Comparison of ENCODE assay signal across 10 cellular contexts in the genomic region with DNA sequence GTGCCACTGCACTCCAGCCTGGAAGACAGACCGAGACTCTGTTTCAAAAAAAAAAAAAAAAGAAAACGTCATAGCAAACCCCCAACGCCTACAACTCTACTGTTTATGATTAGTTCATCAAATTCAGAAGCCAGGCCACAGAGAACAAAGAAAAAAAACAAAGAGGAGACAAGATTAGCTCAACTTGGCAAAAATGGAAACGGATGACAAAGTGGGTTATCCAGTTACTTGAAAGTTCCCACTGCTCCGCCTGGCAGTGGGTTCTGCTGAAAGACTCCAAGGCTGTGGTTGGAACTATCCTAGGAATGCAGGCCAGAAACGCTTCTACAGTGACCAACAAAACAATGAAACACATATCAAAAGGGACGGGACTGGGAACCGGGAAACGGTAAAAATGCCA. TPM values are rescaled to one million over a fixed set of nuclear protein-coding genes. Genes with fewer than 3 reads are reported as not detected.
A peak's percentile ranks its signal among the peaks of the same experiment; 100 is the strongest.
DNase-seq lines count a peak whose midpoint lies in the region; ATAC-seq, FAIRE-seq and TF ChIP-seq lines count a peak whose summit lies in the region.
"Had no signal": no experiment of that assay in that cellular context is flagged by ENCODE, and none has a peak within 500 bp of the region (broad histone marks: within the 10 kb centered on the region; RNA-seq: fewer than 3 reads in every experiment).

No MANE protein-coding gene starts in this region.

- DNase-seq in HS-27A (ENCODE audit: low read depth) (peak; percentile 64), astrocyte of the hippocampus (ENCODE audit: low read depth, low spot score) (peak; percentile 98), islet precursor cell (peak; percentile 96), frontal cortex (ENCODE audit: low spot score in 2 of 2) (no peak), type B pancreatic cell (ENCODE audit: extremely low spot score, unreplicated experiment) (no peak)
- DNase-seq: activated naive CD8-positive, alpha-beta T cell treated with anti-CD3 and anti-CD28 coated beads, Interleukin-2, amount 50 U/mL, for 24 hours; NCI-H774 had no signal

- H3K4me1 ChIP-seq in stomach smooth muscle (ENCODE audit: control insufficient read depth, insufficient read depth, low read length) = peaks cover 16% of the 10 kb centered on the region

- no peaks in the 10 kb centered on the region for H3K27me3 ChIP-seq in stomach smooth muscle (ENCODE audit: control insufficient read depth in 1 of 2, insufficient read depth in 2 of 2, low read length in 2 of 2)

- H3K9me3 Mint-ChIP-seq in type B pancreatic cell = peaks cover 1% of the 10 kb centered on the region
- H3K9me3 Mint-ChIP-seq: activated naive CD8-positive, alpha-beta T cell treated with anti-CD3 and anti-CD28 coated beads, Interleukin-2, amount 50 U/mL, for 24 hours had no signal

- no peaks in the 10 kb centered on the region for H3K9me3 ChIP-seq in stomach smooth muscle (ENCODE audit: control insufficient read depth in 2 of 2, low read length in 2 of 2)

- no peak for FAIRE-seq in frontal cortex (lab: Jason Lieb, UNC)
- FAIRE-seq: GM12891 had no signal

- H3K36me3 Mint-ChIP-seq in type B pancreatic cell = peaks cover 13% of the 10 kb centered on the region

- H3K9ac ChIP-seq in stomach smooth muscle (ENCODE audit: low read length in 2 of 2) = no peak overlapping the region

- no peaks in the 10 kb centered on the region for H3K36me3 ChIP-seq in stomach smooth muscle (ENCODE audit: control insufficient read depth in 2 of 2, insufficient read depth in 2 of 2, low read length in 2 of 2)

- no peak for ATAC-seq in HG02571 (IDR thresholded peaks at IDR 0.05; ENCODE audit: unreplicated experiment)
- ATAC-seq: activated naive CD8-positive, alpha-beta T cell treated with anti-CD3 and anti-CD28 coated beads, Interleukin-2, amount 50 U/mL, for 24 hours had no signal

- H3K4me3 ChIP-seq in stomach smooth muscle (ENCODE audit: low read length in 2 of 2) = no peak overlapping the region

- TF ChIP-seq CTCF in type B pancreatic cell (conservative IDR thresholded peaks at IDR 0.05) = no peak

- H3K27ac Mint-ChIP-seq in type B pancreatic cell = no peak overlapping the region
- H3K27ac Mint-ChIP-seq: activated naive CD8-positive, alpha-beta T cell treated with anti-CD3 and anti-CD28 coated beads, Interleukin-2, amount 50 U/mL, for 24 hours had no signal

- H3K27ac ChIP-seq in stomach smooth muscle (ENCODE audit: low read length) = peak overlapping the region; percentile 53

- no peak overlapping the region for H3K4me3 Mint-ChIP-seq in type B pancreatic cell
- H3K4me3 Mint-ChIP-seq: activated naive CD8-positive, alpha-beta T cell treated with anti-CD3 and anti-CD28 coated beads, Interleukin-2, amount 50 U/mL, for 24 hours had no signal

- H3K4me1 Mint-ChIP-seq in type B pancreatic cell (ENCODE audit: unreplicated experiment) = peaks cover 4% of the 10 kb centered on the region
- H3K4me1 Mint-ChIP-seq: activated naive CD8-positive, alpha-beta T cell treated with anti-CD3 and anti-CD28 coated beads, Interleukin-2, amount 50 U/mL, for 24 hours had no signal

- no peaks in the 10 kb centered on the region for H3K27me3 Mint-ChIP-seq in type B pancreatic cell

RNA-seq across cellular contexts. Expression of a gene that starts 53.1 kb away (rescaled TPM):
- total RNA-seq in frontal cortex = 23.2 TPM
- 17.7 and 21.3 TPM in 2 replicates for total RNA-seq in type B pancreatic cell (ENCODE audit: low replicate concordance)

RNA-seq across cellular contexts. Expression of a gene that starts 53.2 kb away (rescaled TPM):
- total RNA-seq in frontal cortex = 81.5 TPM
- 83.1 and 99.4 TPM in 2 replicates for total RNA-seq in type B pancreatic cell (ENCODE audit: low replicate concordance)

Comparison
In these comparisons a context has a peak if more than half of its experiments do, and no peak if none do; other contexts are left out.
1. DNase-seq: peak in HS-27A (single experiment), astrocyte of the hippocampus (single experiment) and islet precursor cell (single experiment); none in frontal cortex (0 of 2) and type B pancreatic cell (single experiment).